24 cellular contexts compared by ENCODE assay signal in the genomic region with DNA sequence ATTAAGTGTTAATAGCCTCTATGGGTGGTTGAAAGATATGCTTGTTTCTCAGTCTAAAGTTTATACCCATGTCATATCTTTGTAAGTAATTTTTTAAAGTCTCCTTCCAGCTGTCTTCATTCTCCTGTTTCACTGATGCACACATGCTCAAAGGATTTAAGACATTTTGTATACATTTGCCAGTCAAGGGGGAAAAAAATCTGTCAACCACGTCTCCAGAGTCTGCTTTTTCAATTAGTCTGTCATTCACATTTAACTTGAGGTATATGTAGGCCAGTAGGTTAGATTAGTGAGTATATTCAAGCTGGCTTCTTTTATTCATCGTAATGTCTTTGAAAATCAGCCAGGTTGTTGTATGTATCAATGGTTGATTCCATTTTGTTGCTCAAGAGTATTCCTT. TPM values are rescaled to one million over a fixed set of nuclear protein-coding genes. Genes with fewer than 3 reads are reported as not detected.
DNase-seq lines count a peak whose midpoint lies in the region; ATAC-seq, FAIRE-seq and TF ChIP-seq lines count a peak whose summit lies in the region.
"Had no signal": no experiment of that assay in that cellular context is flagged by ENCODE, and none has a peak within 500 bp of the region (broad histone marks: within the 10 kb centered on the region; RNA-seq: fewer than 3 reads in every experiment).

No MANE protein-coding gene starts in this region.

- H3K4me1 ChIP-seq in A549 = peaks cover 84% of the 10 kb centered on the region
- peaks cover 14% of the 10 kb centered on the region for H3K4me1 ChIP-seq in GM23338 (ENCODE audit: insufficient read depth)

- POLR2A ChIA-PET in A549 (lab: Yijun Ruan, JAX) = no interaction called here

- ATAC-seq in A549 = no peak
- ATAC-seq in GM23338 = no peak
- ATAC-seq: CD8-positive, alpha-beta T cell had no signal

- WGBS in A549 (ENCODE audit: missing lambda C conversion rate) = 88% methylated on average over 2 of the region's 2 CpGs

- no peak for TF ChIP-seq CTCF in A549 (IDR thresholded peaks at IDR 0.05)
- TF ChIP-seq CTCF in neural cell (IDR thresholded peaks at IDR 0.05; ENCODE audit: poor library complexity, severe bottlenecking) = no peak
- TF ChIP-seq CTCF in GM23338 (conservative IDR thresholded peaks at IDR 0.05; ENCODE audit: low read depth in 2 of 2) = no peak

- peaks cover under 1% of the 10 kb centered on the region for H3K9me3 ChIP-seq in A549
- no peaks in the 10 kb centered on the region for H3K9me3 ChIP-seq in neural cell (ENCODE audit: low read length)
- H3K9me3 ChIP-seq: HAP-1 had no signal

- no peaks in the 10 kb centered on the region for H3K36me3 ChIP-seq in neural cell (ENCODE audit: insufficient read depth, low read length)
- H3K36me3 ChIP-seq in GM23338 (ENCODE audit: insufficient read depth) = no peaks in the 10 kb centered on the region
- H3K36me3 ChIP-seq: HAP-1 had no signal

- H3K27ac ChIP-seq in A549 (no peak overlapping the region), neural cell (ENCODE audit: low read length) (no peak overlapping the region), GM23338 (ENCODE audit: low read depth) (no peak overlapping the region)
- H3K27ac ChIP-seq: C4-2B had no signal

- intact Hi-C loops in head of caudate nucleus (cut with DNase I) = no loop called here

- no peak for FAIRE-seq in A549 (lab: Jason Lieb, UNC)
- FAIRE-seq: GM18507, HTR-8/SVneo had no signal

- H3F3A ChIP-seq in neural cell (ENCODE audit: insufficient read depth, low read length, poor library complexity, severe bottlenecking) (no peaks in the 10 kb centered on the region), GM23338 (replicated peaks; ENCODE audit: low read depth) (no peaks in the 10 kb centered on the region)

- H3K79me2 ChIP-seq in neural cell (replicated peaks; ENCODE audit: insufficient read depth, low read length) = peaks cover 77% of the 10 kb centered on the region
- H3K79me2 ChIP-seq in GM23338 (replicated peaks; ENCODE audit: insufficient read depth) = peaks cover 100% of the 10 kb centered on the region

- DNase-seq in A549 (ENCODE audit: low read depth in 1 of 2, low spot score in 1 of 2) (no peak), DMS 273 treated with DMSO at 0.1 percent for 48 hours (lab: John Stamatoyannopoulos, UW) (peak; percentile 32), NCI-H69 (lab: John Stamatoyannopoulos, UW) (peak; percentile 15), head of caudate nucleus (no peak), HUDEP-2 (lab: John Stamatoyannopoulos, UW; ENCODE audit: unreplicated experiment in 76 of 76) (no peak), GM23338 (ENCODE audit: low spot score) (no peak)
- DNase-seq: Caco-2; CD8-positive, alpha-beta T cell; DMS153; DND-41; GOT3; KG1; MM.1S; NCI-H2029 treated with DMSO at 0.1 percent for 48 hours; NCI-H226; NCI-H510A; NCI-H774; SIG-M5 had no signal

- H3K4me2 ChIP-seq in A549 (peak overlapping the region; percentile 54; the same call in 2 of the 3 replicates), neural cell (ENCODE audit: low read length) (no peak overlapping the region), GM23338 (no peak overlapping the region)

- H3K9ac ChIP-seq in neural cell (ENCODE audit: low read length) = no peak overlapping the region

- no peaks in the 10 kb centered on the region for H3K27me3 ChIP-seq in neural cell (ENCODE audit: insufficient read depth, low read depth, low read length)
- no peaks in the 10 kb centered on the region for H3K27me3 ChIP-seq in GM23338 (ENCODE audit: insufficient read depth)

- H3K36me3 Mint-ChIP-seq in GM23338 (ENCODE audit: low read depth) = peaks cover 9% of the 10 kb centered on the region

- peaks cover 52% of the 10 kb centered on the region for H3K4me1 Mint-ChIP-seq in GM23338

- TF ChIP-seq EP300 in A549 (IDR thresholded peaks at IDR 0.05) (no peak), neural cell (conservative IDR thresholded peaks at IDR 0.05; ENCODE audit: poor library complexity, severe bottlenecking) (peak; percentile 89)

- H2AFZ ChIP-seq in neural cell (ENCODE audit: low read depth, low read length) (no peak overlapping the region), GM23338 (no peak overlapping the region)

- H3K9me3 Mint-ChIP-seq in GM23338 = peaks cover 7% of the 10 kb centered on the region; the same call in 2 of the 3 replicates

- no peak overlapping the region for H3K4me3 Mint-ChIP-seq in GM23338
- H3K4me3 Mint-ChIP-seq: B cell; CD8-positive, alpha-beta T cell had no signal

- peaks cover 2% of the 10 kb centered on the region for H3K27me3 Mint-ChIP-seq in GM23338 (ENCODE audit: insufficient read depth, low read depth, poor library complexity)
- H3K27me3 Mint-ChIP-seq: B cell had no signal

- TF ChIP-seq RAD21 in A549 (conservative IDR thresholded peaks at IDR 0.05 in 1 of 2, IDR thresholded peaks at IDR 0.05 in 1 of 2) (no peak), neural cell (conservative IDR thresholded peaks at IDR 0.05) (no peak)

- no peak for TF ChIP-seq POLR2A in A549 (IDR thresholded peaks at IDR 0.05; ENCODE audit: low read length)

- H3K4me3 ChIP-seq in A549 (no peak overlapping the region), neural cell (ENCODE audit: low read length) (no peak overlapping the region), GM23338 (no peak overlapping the region)
- H3K4me3 ChIP-seq: HAP-1 had no signal

- no peak overlapping the region for H3K27ac Mint-ChIP-seq in GM23338
- H3K27ac Mint-ChIP-seq: B cell; CD8-positive, alpha-beta T cell had no signal

- CTCF ChIA-PET in A549 (lab: Yijun Ruan, JAX) = interaction anchor here (2.1 kb wide), 1 partner anchor 65 kb away, joined by 5 read pairs; no protein-coding TSS in a partner anchor

- H4K20me1 ChIP-seq in neural cell (ENCODE audit: insufficient read depth) (no peaks in the 10 kb centered on the region), GM23338 (replicated peaks; ENCODE audit: insufficient read depth) (peaks cover 16% of the 10 kb centered on the region; the same call in 1 of the 2 replicates)

- H3K9me2 ChIP-seq in neural cell (ENCODE audit: insufficient read depth, low read length) (no peaks in the 10 kb centered on the region), GM23338 (ENCODE audit: insufficient read depth) (no peaks in the 10 kb centered on the region)

TF ChIP-seq in A549, 52 proteins besides CTCF, POLR2A, EP300 and RAD21:
- no peak for TF ChIP-seq NFE2L2 (conservative IDR thresholded peaks at IDR 0.05; ENCODE audit: low read length)
TF ChIP-seq in A549: peak in this region for 0.

TF ChIP-seq in neural cell, 6 proteins besides CTCF, POLR2A, EP300 and RAD21:
- TF ChIP-seq POLR2AphosphoS5 (IDR thresholded peaks at IDR 0.05) (peak; percentile 75), SMC3 (conservative IDR thresholded peaks at IDR 0.05; ENCODE audit: poor library complexity) (no peak)

TF ChIP-seq in GM23338, 12 proteins besides CTCF, POLR2A, EP300 and RAD21 (continues in another document):
- no peak for TF ChIP-seq STAT1 (IDR thresholded peaks at IDR 0.05; ENCODE audit: unreplicated experiment)
- TF ChIP-seq POLR2AphosphoS5 (IDR thresholded peaks at IDR 0.05; ENCODE audit: low read depth) = no peak
- TF ChIP-seq, protein P1, sequence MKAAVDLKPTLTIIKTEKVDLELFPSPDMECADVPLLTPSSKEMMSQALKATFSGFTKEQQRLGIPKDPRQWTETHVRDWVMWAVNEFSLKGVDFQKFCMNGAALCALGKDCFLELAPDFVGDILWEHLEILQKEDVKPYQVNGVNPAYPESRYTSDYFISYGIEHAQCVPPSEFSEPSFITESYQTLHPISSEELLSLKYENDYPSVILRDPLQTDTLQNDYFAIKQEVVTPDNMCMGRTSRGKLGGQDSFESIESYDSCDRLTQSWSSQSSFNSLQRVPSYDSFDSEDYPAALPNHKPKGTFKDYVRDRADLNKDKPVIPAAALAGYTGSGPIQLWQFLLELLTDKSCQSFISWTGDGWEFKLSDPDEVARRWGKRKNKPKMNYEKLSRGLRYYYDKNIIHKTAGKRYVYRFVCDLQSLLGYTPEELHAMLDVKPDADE (IDR thresholded peaks at IDR 0.05) = no peak
- no peak for TF ChIP-seq ZNF114 (CRISPR knock-in tag; IDR thresholded peaks at IDR 0.05)
- TF ChIP-seq, protein P2, sequence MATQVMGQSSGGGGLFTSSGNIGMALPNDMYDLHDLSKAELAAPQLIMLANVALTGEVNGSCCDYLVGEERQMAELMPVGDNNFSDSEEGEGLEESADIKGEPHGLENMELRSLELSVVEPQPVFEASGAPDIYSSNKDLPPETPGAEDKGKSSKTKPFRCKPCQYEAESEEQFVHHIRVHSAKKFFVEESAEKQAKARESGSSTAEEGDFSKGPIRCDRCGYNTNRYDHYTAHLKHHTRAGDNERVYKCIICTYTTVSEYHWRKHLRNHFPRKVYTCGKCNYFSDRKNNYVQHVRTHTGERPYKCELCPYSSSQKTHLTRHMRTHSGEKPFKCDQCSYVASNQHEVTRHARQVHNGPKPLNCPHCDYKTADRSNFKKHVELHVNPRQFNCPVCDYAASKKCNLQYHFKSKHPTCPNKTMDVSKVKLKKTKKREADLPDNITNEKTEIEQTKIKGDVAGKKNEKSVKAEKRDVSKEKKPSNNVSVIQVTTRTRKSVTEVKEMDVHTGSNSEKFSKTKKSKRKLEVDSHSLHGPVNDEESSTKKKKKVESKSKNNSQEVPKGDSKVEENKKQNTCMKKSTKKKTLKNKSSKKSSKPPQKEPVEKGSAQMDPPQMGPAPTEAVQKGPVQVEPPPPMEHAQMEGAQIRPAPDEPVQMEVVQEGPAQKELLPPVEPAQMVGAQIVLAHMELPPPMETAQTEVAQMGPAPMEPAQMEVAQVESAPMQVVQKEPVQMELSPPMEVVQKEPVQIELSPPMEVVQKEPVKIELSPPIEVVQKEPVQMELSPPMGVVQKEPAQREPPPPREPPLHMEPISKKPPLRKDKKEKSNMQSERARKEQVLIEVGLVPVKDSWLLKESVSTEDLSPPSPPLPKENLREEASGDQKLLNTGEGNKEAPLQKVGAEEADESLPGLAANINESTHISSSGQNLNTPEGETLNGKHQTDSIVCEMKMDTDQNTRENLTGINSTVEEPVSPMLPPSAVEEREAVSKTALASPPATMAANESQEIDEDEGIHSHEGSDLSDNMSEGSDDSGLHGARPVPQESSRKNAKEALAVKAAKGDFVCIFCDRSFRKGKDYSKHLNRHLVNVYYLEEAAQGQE (IDR thresholded peaks at IDR 0.05; ENCODE audit: unreplicated experiment) = no peak
- no peak for TF ChIP-seq CREB1 (CRISPR knock-in tag; IDR thresholded peaks at IDR 0.05; ENCODE audit: low read depth)

RNA-seq across cellular contexts. Expression of a gene that starts 23.0 kb away (rescaled TPM):
- polyA plus RNA-seq in A549 (2011; rRNA removed) = 36.3 and 37.6 TPM in 2 replicates
- 10.2 and 11.9 TPM in 2 replicates for polyA plus RNA-seq in A549 (2012; cell fraction: cytosol; rRNA removed)
- polyA plus RNA-seq in A549 (2012; cell fraction: nucleus; rRNA removed) = 6.6 and 9.4 TPM in 2 replicates
- polyA plus RNA-seq in A549 (2017; fragmentation: RNase III; extraction: RNeasy Plus Mini Kit Qiagen cat#74134 plus additional on column Dnase treatment) = 28.2 to 34.0 TPM (median 32.4 TPM) in 3 replicates
- 41.1 and 41.3 TPM in 2 replicates for polyA minus RNA-seq in A549 (2011; rRNA and poly(A)+ RNA removed)
- polyA plus RNA-seq in neural cell = 15.2 and 15.9 TPM in 2 replicates
- polyA minus RNA-seq in neural cell = 52.6 and 58.9 TPM in 2 replicates
- total RNA-seq in GM23338 (2014; rRNA removed; shearing (Covaris generic)) = 23.9 and 24.1 TPM in 2 replicates
- polyA plus RNA-seq in GM23338 (2016; fragmentation: Nextera tagmentation; extraction: Ambion mirVana) = 5.5 and 5.8 TPM in 2 replicates

Comparison
In these comparisons a context has a peak if more than half of its experiments do, and no peak if none do; other contexts are left out.
1. DNase-seq: peak in DMS 273 treated with DMSO at 0.1 percent for 48 hours (single experiment) and NCI-H69 (single experiment); none in A549 (0 of 2), head of caudate nucleus (0 of 42), HUDEP-2 (0 of 76) and GM23338 (single experiment).